14 cellular contexts compared by ENCODE assay signal in the genomic region with DNA sequence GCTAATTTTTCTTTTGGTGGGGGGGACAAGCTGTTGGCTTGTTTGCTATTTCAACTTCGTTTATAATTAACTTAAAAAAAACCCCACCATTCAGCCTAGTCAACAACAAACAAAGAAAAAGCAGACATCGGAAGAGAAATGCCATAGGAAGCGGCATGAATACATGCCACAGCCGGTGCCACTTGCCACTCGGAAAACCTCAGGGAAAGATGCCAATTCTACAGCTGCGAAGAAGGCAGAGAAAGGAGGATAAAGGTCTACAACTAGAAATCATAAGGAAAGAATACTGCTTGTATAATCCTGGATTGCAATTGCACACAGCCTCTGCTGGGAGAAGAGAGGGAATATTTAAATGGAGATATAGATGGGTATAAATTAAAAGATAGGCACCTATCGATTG.
"Had no signal": no experiment of that assay in that cellular context is flagged by ENCODE, and none has a peak within 500 bp of the region (broad histone marks: within the 10 kb centered on the region; RNA-seq: fewer than 3 reads in every experiment).

No MANE protein-coding gene starts in this region.

- H3K27ac ChIP-seq: ascending aorta, cardiac muscle cell, coronary artery, psoas muscle, right lobe of liver, thoracic aorta had no signal

- DNase-seq: activated CD4-positive, CD25-positive, alpha-beta regulatory T cell treated with anti-CD3 and anti-CD28 coated beads, Interleukin-2, amount 50 U/mL, for 72 hours; activated naive CD4-positive, alpha-beta T cell treated with anti-CD3 and anti-CD28 coated beads for 36 hours; activated naive CD8-positive, alpha-beta T cell treated with anti-CD3 and anti-CD28 coated beads, Interleukin-2, amount 50 U/mL, for 24 hours; effector CD8-positive, alpha-beta T cell; foreskin fibroblast; glutamatergic neuron; immature natural killer cell; psoas muscle; right lobe of liver; stimulated activated naive CD8-positive, alpha-beta T cell treated with anti-CD3 and anti-CD28 coated beads, Interleukin-15, Interleukin-2, amounts not matched to agents 100 U/mL and 50 U/mL, for 24 hours had no signal
